Comparison of ENCODE assay signal across 27 cellular contexts in genomic region chr6:156282087-156282486, GRCh38.
"Had no signal": no experiment of that assay in that cellular context is flagged by ENCODE, and none has a peak within 500 bp of the region (broad histone marks: within the 10 kb centered on the region; RNA-seq: fewer than 3 reads in every experiment).

No MANE protein-coding gene starts in this region.

- H3K4me3 ChIP-seq: gastrocnemius medialis, mucosa of descending colon, prostate gland, right atrium auricular region, sigmoid colon, thoracic aorta, tibial nerve, upper lobe of left lung had no signal

- H3K9me3 ChIP-seq: gastrocnemius medialis, mucosa of descending colon, prostate gland, sigmoid colon, thoracic aorta, upper lobe of left lung had no signal

- H3K36me3 Mint-ChIP-seq: mesothelial cell of epicardium had no signal

- H3K27me3 Mint-ChIP-seq: dendritic cell treated with granulocyte-macrophage colony-stimulating factor and Interleukin-4, amounts not matched to agents 40 ng/mL and 50 ng/mL, for 4 days; naive B cell; stimulated activated naive CD8-positive, alpha-beta T cell treated with anti-CD3 and anti-CD28 coated beads, Interleukin-15, Interleukin-2, amounts not matched to agents 100 ng/mL and 50 ng/mL, for 24 hours had no signal

- ATAC-seq: esophagus mucosa; gastrocnemius medialis; mucosa of descending colon; natural killer cell treated with Interleukin-12 subunit alpha and Interleukin-12 subunit beta and Interleukin-15 and Interleukin-18, amount 100 ng/mL, for 72 hours; stimulated activated memory B cell treated with anti-CD40 and anti-IgM and Interleukin-4, amounts not matched to agents 10 μg/mL and 1 μg/mL and 100 μg/mL, for 72 hours had no signal

- H3K27me3 ChIP-seq: gastrocnemius medialis, right atrium auricular region, sigmoid colon, tibial nerve, upper lobe of left lung had no signal

- H3K27ac Mint-ChIP-seq: dendritic cell treated with granulocyte-macrophage colony-stimulating factor and Interleukin-4, amounts not matched to agents 40 ng/mL and 50 ng/mL, for 4 days; endodermal cell; mesothelial cell of epicardium; natural killer cell treated with Interleukin-12 subunit alpha and Interleukin-12 subunit beta and Interleukin-15 and Interleukin-18, amount 100 ng/mL, for 72 hours; stimulated activated memory B cell treated with anti-CD40 and anti-IgM and Interleukin-4, amounts not matched to agents 10 μg/mL and 1 μg/mL and 100 μg/mL, for 72 hours; stimulated activated naive CD8-positive, alpha-beta T cell treated with anti-CD3 and anti-CD28 coated beads, Interleukin-15, Interleukin-2, amounts not matched to agents 100 ng/mL and 50 ng/mL, for 24 hours had no signal

- H3K4me1 ChIP-seq: prostate gland, right atrium auricular region, upper lobe of left lung had no signal

- H3K4me3 Mint-ChIP-seq: dendritic cell treated with granulocyte-macrophage colony-stimulating factor and Interleukin-4, amounts not matched to agents 40 ng/mL and 50 ng/mL, for 4 days; endodermal cell; mesothelial cell of epicardium; natural killer cell treated with Interleukin-12 subunit alpha and Interleukin-12 subunit beta and Interleukin-15 and Interleukin-18, amount 100 ng/mL, for 72 hours; stimulated activated memory B cell treated with anti-CD40 and anti-IgM and Interleukin-4, amounts not matched to agents 10 μg/mL and 1 μg/mL and 100 μg/mL, for 72 hours; stimulated activated naive CD8-positive, alpha-beta T cell treated with anti-CD3 and anti-CD28 coated beads, Interleukin-15, Interleukin-2, amounts not matched to agents 100 ng/mL and 50 ng/mL, for 24 hours had no signal

- H3K27ac ChIP-seq: epithelial cell of prostate, gastrocnemius medialis, prostate gland, right atrium auricular region, sigmoid colon, thoracic aorta, tibial nerve, upper lobe of left lung had no signal

- FAIRE-seq: colon, keratinocyte, urothelium cell line had no signal

- DNase-seq: effector CD8-positive, alpha-beta T cell; endodermal cell; foreskin fibroblast; gastrocnemius medialis; head of caudate nucleus; mesenchymal stem cell; mucosa of descending colon; naive B cell; nucleus accumbens; sigmoid colon; stimulated activated CD4-positive, alpha-beta T cell treated with anti-CD3 and anti-CD28 coated beads, Interleukin-2, amount 100 ng/mL, for 24 hours; stimulated activated CD4-positive, alpha-beta T cell treated with anti-CD3 and anti-CD28 coated beads, Interleukin-4, amount 100 ng/mL, for 24 hours; upper lobe of left lung had no signal

- H3K36me3 ChIP-seq: gastrocnemius medialis, prostate gland, right atrium auricular region, sigmoid colon, thoracic aorta, tibial nerve, upper lobe of left lung had no signal
